Comparison of ENCODE assay signal across 1 cellular context in the genomic region with DNA sequence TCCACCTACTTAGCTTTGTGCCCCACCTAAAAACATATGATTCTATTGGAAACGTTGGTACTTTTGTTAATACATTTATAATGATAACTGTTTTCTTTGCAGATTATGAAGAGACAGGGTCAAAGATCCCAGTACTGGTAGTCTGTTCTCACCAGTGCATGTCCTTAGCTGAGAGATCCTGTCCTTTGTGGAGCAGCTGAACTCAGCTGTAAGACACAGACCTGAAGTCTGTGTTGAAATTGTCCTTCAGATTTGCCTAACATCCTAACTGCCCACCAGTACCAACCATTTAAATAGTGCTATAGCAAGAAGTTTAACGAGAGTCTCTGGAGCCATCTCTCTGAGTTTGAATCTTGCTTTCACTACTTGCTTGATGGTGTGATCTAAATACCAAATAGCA.
TF ChIP-seq lines count a peak whose summit lies in the region.

No MANE protein-coding gene starts in this region.

TF ChIP-seq in GM12878, 131 proteins besides CTCF, POLR2A, EP300 and RAD21 (continued from another document):
- TF ChIP-seq, protein P1, sequence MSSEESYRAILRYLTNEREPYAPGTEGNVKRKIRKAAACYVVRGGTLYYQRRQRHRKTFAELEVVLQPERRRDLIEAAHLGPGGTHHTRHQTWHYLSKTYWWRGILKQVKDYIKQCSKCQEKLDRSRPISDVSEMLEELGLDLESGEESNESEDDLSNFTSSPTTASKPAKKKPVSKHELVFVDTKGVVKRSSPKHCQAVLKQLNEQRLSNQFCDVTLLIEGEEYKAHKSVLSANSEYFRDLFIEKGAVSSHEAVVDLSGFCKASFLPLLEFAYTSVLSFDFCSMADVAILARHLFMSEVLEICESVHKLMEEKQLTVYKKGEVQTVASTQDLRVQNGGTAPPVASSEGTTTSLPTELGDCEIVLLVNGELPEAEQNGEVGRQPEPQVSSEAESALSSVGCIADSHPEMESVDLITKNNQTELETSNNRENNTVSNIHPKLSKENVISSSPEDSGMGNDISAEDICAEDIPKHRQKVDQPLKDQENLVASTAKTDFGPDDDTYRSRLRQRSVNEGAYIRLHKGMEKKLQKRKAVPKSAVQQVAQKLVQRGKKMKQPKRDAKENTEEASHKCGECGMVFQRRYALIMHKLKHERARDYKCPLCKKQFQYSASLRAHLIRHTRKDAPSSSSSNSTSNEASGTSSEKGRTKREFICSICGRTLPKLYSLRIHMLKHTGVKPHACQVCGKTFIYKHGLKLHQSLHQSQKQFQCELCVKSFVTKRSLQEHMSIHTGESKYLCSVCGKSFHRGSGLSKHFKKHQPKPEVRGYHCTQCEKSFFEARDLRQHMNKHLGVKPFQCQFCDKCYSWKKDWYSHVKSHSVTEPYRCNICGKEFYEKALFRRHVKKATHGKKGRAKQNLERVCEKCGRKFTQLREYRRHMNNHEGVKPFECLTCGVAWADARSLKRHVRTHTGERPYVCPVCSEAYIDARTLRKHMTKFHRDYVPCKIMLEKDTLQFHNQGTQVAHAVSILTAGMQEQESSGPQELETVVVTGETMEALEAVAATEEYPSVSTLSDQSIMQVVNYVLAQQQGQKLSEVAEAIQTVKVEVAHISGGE (CRISPR knock-in tag; IDR thresholded peaks at IDR 0.05): no peak
- TF ChIP-seq, protein P2, sequence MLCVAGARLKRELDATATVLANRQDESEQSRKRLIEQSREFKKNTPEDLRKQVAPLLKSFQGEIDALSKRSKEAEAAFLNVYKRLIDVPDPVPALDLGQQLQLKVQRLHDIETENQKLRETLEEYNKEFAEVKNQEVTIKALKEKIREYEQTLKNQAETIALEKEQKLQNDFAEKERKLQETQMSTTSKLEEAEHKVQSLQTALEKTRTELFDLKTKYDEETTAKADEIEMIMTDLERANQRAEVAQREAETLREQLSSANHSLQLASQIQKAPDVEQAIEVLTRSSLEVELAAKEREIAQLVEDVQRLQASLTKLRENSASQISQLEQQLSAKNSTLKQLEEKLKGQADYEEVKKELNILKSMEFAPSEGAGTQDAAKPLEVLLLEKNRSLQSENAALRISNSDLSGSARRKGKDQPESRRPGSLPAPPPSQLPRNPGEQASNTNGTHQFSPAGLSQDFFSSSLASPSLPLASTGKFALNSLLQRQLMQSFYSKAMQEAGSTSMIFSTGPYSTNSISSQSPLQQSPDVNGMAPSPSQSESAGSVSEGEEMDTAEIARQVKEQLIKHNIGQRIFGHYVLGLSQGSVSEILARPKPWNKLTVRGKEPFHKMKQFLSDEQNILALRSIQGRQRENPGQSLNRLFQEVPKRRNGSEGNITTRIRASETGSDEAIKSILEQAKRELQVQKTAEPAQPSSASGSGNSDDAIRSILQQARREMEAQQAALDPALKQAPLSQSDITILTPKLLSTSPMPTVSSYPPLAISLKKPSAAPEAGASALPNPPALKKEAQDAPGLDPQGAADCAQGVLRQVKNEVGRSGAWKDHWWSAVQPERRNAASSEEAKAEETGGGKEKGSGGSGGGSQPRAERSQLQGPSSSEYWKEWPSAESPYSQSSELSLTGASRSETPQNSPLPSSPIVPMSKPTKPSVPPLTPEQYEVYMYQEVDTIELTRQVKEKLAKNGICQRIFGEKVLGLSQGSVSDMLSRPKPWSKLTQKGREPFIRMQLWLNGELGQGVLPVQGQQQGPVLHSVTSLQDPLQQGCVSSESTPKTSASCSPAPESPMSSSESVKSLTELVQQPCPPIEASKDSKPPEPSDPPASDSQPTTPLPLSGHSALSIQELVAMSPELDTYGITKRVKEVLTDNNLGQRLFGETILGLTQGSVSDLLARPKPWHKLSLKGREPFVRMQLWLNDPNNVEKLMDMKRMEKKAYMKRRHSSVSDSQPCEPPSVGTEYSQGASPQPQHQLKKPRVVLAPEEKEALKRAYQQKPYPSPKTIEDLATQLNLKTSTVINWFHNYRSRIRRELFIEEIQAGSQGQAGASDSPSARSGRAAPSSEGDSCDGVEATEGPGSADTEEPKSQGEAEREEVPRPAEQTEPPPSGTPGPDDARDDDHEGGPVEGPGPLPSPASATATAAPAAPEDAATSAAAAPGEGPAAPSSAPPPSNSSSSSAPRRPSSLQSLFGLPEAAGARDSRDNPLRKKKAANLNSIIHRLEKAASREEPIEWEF (IDR thresholded peaks at IDR 0.05; ENCODE audit: insufficient replicate concordance, low read depth, low read length): no peak
- TF ChIP-seq, protein P3, sequence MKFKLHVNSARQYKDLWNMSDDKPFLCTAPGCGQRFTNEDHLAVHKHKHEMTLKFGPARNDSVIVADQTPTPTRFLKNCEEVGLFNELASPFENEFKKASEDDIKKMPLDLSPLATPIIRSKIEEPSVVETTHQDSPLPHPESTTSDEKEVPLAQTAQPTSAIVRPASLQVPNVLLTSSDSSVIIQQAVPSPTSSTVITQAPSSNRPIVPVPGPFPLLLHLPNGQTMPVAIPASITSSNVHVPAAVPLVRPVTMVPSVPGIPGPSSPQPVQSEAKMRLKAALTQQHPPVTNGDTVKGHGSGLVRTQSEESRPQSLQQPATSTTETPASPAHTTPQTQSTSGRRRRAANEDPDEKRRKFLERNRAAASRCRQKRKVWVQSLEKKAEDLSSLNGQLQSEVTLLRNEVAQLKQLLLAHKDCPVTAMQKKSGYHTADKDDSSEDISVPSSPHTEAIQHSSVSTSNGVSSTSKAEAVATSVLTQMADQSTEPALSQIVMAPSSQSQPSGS (IDR thresholded peaks at IDR 0.05; ENCODE audit: low read length): no peak
- TF ChIP-seq HDAC2 (IDR thresholded peaks at IDR 0.05) (no peak), EGR1 (IDR thresholded peaks at IDR 0.05; ENCODE audit: borderline replicate concordance in 1 of 2, low read depth in 2 of 2, low read length in 2 of 2) (no peak), ZNF384 (IDR thresholded peaks at IDR 0.05; ENCODE audit: borderline replicate concordance, low read depth, low read length) (no peak), CHD2 (IDR thresholded peaks at IDR 0.05; ENCODE audit: borderline replicate concordance, low read depth, low read length) (no peak), IKZF2 (IDR thresholded peaks at IDR 0.05) (no peak)
- TF ChIP-seq, protein P4, sequence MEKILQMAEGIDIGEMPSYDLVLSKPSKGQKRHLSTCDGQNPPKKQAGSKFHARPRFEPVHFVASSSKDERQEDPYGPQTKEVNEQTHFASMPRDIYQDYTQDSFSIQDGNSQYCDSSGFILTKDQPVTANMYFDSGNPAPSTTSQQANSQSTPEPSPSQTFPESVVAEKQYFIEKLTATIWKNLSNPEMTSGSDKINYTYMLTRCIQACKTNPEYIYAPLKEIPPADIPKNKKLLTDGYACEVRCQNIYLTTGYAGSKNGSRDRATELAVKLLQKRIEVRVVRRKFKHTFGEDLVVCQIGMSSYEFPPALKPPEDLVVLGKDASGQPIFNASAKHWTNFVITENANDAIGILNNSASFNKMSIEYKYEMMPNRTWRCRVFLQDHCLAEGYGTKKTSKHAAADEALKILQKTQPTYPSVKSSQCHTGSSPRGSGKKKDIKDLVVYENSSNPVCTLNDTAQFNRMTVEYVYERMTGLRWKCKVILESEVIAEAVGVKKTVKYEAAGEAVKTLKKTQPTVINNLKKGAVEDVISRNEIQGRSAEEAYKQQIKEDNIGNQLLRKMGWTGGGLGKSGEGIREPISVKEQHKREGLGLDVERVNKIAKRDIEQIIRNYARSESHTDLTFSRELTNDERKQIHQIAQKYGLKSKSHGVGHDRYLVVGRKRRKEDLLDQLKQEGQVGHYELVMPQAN (conservative IDR thresholded peaks at IDR 0.05): no peak
- TF ChIP-seq, protein P5, sequence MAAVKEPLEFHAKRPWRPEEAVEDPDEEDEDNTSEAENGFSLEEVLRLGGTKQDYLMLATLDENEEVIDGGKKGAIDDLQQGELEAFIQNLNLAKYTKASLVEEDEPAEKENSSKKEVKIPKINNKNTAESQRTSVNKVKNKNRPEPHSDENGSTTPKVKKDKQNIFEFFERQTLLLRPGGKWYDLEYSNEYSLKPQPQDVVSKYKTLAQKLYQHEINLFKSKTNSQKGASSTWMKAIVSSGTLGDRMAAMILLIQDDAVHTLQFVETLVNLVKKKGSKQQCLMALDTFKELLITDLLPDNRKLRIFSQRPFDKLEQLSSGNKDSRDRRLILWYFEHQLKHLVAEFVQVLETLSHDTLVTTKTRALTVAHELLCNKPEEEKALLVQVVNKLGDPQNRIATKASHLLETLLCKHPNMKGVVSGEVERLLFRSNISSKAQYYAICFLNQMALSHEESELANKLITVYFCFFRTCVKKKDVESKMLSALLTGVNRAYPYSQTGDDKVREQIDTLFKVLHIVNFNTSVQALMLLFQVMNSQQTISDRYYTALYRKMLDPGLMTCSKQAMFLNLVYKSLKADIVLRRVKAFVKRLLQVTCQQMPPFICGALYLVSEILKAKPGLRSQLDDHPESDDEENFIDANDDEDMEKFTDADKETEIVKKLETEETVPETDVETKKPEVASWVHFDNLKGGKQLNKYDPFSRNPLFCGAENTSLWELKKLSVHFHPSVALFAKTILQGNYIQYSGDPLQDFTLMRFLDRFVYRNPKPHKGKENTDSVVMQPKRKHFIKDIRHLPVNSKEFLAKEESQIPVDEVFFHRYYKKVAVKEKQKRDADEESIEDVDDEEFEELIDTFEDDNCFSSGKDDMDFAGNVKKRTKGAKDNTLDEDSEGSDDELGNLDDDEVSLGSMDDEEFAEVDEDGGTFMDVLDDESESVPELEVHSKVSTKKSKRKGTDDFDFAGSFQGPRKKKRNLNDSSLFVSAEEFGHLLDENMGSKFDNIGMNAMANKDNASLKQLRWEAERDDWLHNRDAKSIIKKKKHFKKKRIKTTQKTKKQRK (IDR thresholded peaks at IDR 0.05; ENCODE audit: low read depth, low read length): no peak
- TF ChIP-seq, protein P6, sequence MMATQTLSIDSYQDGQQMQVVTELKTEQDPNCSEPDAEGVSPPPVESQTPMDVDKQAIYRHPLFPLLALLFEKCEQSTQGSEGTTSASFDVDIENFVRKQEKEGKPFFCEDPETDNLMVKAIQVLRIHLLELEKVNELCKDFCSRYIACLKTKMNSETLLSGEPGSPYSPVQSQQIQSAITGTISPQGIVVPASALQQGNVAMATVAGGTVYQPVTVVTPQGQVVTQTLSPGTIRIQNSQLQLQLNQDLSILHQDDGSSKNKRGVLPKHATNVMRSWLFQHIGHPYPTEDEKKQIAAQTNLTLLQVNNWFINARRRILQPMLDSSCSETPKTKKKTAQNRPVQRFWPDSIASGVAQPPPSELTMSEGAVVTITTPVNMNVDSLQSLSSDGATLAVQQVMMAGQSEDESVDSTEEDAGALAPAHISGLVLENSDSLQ (IDR thresholded peaks at IDR 0.05): no peak
